1 cellular context compared by ENCODE assay signal in the genomic region with DNA sequence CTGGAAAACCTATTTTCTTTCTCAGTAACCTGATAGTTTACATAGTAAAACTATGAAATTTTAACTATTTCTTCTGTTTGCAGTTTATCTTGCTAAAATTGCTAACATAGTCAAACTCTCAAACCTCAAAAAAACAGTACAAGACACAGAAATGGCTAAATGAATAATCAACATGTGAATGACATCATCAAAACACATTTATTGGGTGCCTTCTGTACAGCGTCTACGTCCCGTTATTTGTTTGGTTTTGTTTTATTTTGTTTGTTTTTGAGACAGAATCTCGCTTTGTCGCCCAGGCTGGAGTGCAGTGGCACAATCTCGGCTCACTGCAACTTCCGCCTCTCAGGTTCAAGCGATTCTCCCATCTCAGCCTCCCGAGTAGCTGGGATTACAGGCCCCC.
TF ChIP-seq lines count a peak whose summit lies in the region.

No MANE protein-coding gene starts in this region.

TF ChIP-seq in HepG2, 621 proteins besides CTCF, POLR2A, EP300 and RAD21:
- TF ChIP-seq ATF7 (IDR thresholded peaks at IDR 0.05) (peak; percentile 86), ATF7 (CRISPR knock-in tag; IDR thresholded peaks at IDR 0.05) (no peak), GATAD2A (CRISPR knock-in tag; IDR thresholded peaks at IDR 0.05) (no peak)
- TF ChIP-seq, protein P1, sequence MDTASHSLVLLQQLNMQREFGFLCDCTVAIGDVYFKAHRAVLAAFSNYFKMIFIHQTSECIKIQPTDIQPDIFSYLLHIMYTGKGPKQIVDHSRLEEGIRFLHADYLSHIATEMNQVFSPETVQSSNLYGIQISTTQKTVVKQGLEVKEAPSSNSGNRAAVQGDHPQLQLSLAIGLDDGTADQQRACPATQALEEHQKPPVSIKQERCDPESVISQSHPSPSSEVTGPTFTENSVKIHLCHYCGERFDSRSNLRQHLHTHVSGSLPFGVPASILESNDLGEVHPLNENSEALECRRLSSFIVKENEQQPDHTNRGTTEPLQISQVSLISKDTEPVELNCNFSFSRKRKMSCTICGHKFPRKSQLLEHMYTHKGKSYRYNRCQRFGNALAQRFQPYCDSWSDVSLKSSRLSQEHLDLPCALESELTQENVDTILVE (CRISPR knock-in tag; IDR thresholded peaks at IDR 0.05), result no peak
